In the genomic region with DNA sequence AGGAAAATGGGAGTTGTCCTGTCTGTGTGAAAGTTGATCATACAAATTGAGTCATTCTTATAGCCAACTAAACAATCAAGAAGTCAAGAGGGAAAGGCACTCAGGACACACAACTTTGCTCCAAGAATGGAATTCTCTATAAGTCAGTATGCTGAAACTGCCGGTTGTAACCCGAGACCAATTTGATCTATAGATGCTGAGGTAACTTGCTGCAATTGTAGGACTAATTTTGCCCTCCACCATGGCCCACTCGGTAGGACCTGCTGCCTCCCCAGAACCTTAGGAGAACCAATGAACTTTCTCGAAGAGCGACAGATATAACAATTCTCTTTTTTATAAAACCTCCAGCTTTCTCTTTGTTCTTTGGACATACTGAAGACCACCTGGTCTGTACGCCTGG, we compare ENCODE assay signal across 14 cellular contexts.
DNase-seq lines count a peak whose midpoint lies in the region; ATAC-seq, FAIRE-seq and TF ChIP-seq lines count a peak whose summit lies in the region.
"Had no signal": no experiment of that assay in that cellular context is flagged by ENCODE, and none has a peak within 500 bp of the region (broad histone marks: within the 10 kb centered on the region; RNA-seq: fewer than 3 reads in every experiment).

No MANE protein-coding gene starts in this region.

- no peaks in the 10 kb centered on the region for H3K27me3 ChIP-seq in ACC112 (ENCODE audit: insufficient read depth, low read length)
- H3K27me3 ChIP-seq: BE2C had no signal

- H3K27me3 Mint-ChIP-seq in T-cell, result no peaks in the 10 kb centered on the region
- H3K27me3 Mint-ChIP-seq in glutamatergic neuron (ENCODE audit: unreplicated experiment), result no peaks in the 10 kb centered on the region

- POLR2A ChIA-PET in T-cell (lab: Charles Lee), result no interaction called here

- H3K4me3 Mint-ChIP-seq in T-cell (peak overlapping the region in 2 of 3 donors; percentile 61 to 96), glutamatergic neuron (ENCODE audit: unreplicated experiment) (peak overlapping the region; percentile 43)

- no peak for TF ChIP-seq CTCF in glutamatergic neuron (IDR thresholded peaks at IDR 0.05; ENCODE audit: partially characterized antibody, unreplicated experiment)

- H3K36me3 Mint-ChIP-seq in T-cell, result no peaks in the 10 kb centered on the region
- no peaks in the 10 kb centered on the region for H3K36me3 Mint-ChIP-seq in glutamatergic neuron (ENCODE audit: unreplicated experiment)

- H3K4me3 ChIP-seq in ACC112 (ENCODE audit: low read depth, low read length), result peak overlapping the region; percentile 83

- H2AFZ ChIP-seq in ACC112 (ENCODE audit: low read length, unreplicated experiment), result no peak overlapping the region

- H3K9me3 Mint-ChIP-seq in T-cell (no peaks in the 10 kb centered on the region), glutamatergic neuron (ENCODE audit: unreplicated experiment) (peaks cover 7% of the 10 kb centered on the region)

- ATAC-seq in T-cell (replicated peaks in 1 of 4), result no peak
- no peak for ATAC-seq in GM21367 (IDR thresholded peaks at IDR 0.05; ENCODE audit: unreplicated experiment)
- ATAC-seq: stimulated activated naive CD8-positive, alpha-beta T cell treated with anti-CD3 and anti-CD28 coated beads, Interleukin-15, Interleukin-2, amounts not matched to agents 100 U/mL and 50 U/mL, for 24 hours had no signal

- DNase-seq in GM12891 (ENCODE audit: insufficient read length, low spot score), result no peak
- no peak for DNase-seq in T-cell
- no peak for DNase-seq in glutamatergic neuron
- no peak for DNase-seq in SKM-1 (lab: John Stamatoyannopoulos, UW; ENCODE audit: unreplicated experiment)
- DNase-seq in activated CD4-positive, CD25-positive, alpha-beta regulatory T cell treated with anti-CD3 and anti-CD28 coated beads, Interleukin-2, amount 50 U/mL, for 72 hours, result no peak
- DNase-seq in kidney tubule cell (ENCODE audit: low spot score), result no peak
- DNase-seq: BE2C; EL; NCI-H146; NCI-H69; stimulated activated CD4-positive, alpha-beta T cell treated with anti-CD3 and anti-CD28 coated beads, Interleukin-4, amount 100 ng/mL, for 4 hours; stimulated activated naive CD8-positive, alpha-beta T cell treated with anti-CD3 and anti-CD28 coated beads, Interleukin-15, Interleukin-2, amounts not matched to agents 100 U/mL and 50 U/mL, for 24 hours had no signal

- FAIRE-seq in GM12891 (lab: Jason Lieb, UNC), result peak; percentile 69

- H3K27ac Mint-ChIP-seq in T-cell (no peak overlapping the region), glutamatergic neuron (ENCODE audit: unreplicated experiment) (no peak overlapping the region)

- CTCF ChIA-PET in T-cell (lab: Charles Lee), result no interaction called here

- H3K36me3 ChIP-seq in ACC112 (ENCODE audit: insufficient read depth, low read length), result no peaks in the 10 kb centered on the region

- no peak for TF ChIP-seq POLR2A in GM12891 (IDR thresholded peaks at IDR 0.05; ENCODE audit: low read depth, low read length)

- H3K4me1 ChIP-seq in ACC112 (ENCODE audit: control insufficient read depth, insufficient read depth, low read length, unreplicated experiment), result peaks cover 14% of the 10 kb centered on the region
- H3K4me1 ChIP-seq: BE2C had no signal

- no peak overlapping the region for H3K27ac ChIP-seq in ACC112 (ENCODE audit: low read depth, low read length)

- peaks cover 53% of the 10 kb centered on the region for H3K79me2 ChIP-seq in ACC112 (ENCODE audit: control insufficient read depth, insufficient read depth, low read length, unreplicated experiment)

- H3K4me1 Mint-ChIP-seq in T-cell (peaks cover 0 to 17% (median 12%) of the 10 kb centered on the region in 3 donors), glutamatergic neuron (ENCODE audit: low read depth, unreplicated experiment) (peaks cover 2% of the 10 kb centered on the region)

TF ChIP-seq in GM12891, 5 proteins besides CTCF, POLR2A, EP300 and RAD21:
- TF ChIP-seq POU2F2 (IDR thresholded peaks at IDR 0.05; ENCODE audit: low read depth, low read length) (no peak), SPI1 (IDR thresholded peaks at IDR 0.05; ENCODE audit: low read depth, low read length) (no peak), POLR2AphosphoS5 (IDR thresholded peaks at IDR 0.05; ENCODE audit: low read depth, low read length) (no peak), PAX5 (IDR thresholded peaks at IDR 0.05; ENCODE audit: insufficient read depth, low read length, severe bottlenecking) (no peak), TAF1 (IDR thresholded peaks at IDR 0.05; ENCODE audit: low read depth, low read length) (no peak)
TF ChIP-seq in GM12891: peak in this region for 0.
